In the genomic region with DNA sequence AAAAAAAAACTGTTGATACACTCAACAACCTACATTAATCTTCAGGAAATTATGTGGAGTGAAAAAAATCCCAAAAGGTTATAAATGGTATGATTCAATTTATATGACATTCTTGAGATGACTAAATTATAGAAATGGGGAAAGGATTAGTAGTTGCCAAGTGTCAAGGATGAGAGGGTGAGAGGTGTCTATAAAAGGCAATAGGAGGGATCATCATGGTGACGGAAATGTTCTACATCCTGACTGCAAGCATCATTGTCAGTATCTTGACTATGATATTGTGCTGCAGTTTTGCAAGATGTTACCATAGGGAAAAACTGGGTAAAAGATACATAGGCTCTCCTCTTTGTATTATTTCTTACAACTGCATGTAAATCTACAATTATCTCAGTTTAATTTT, we compare ENCODE assay signal across 19 cellular contexts.
DNase-seq lines count a peak whose midpoint lies in the region; ATAC-seq, FAIRE-seq and TF ChIP-seq lines count a peak whose summit lies in the region.
"Had no signal": no experiment of that assay in that cellular context is flagged by ENCODE, and none has a peak within 500 bp of the region (broad histone marks: within the 10 kb centered on the region; RNA-seq: fewer than 3 reads in every experiment).

No MANE protein-coding gene starts in this region.

- H3K27ac Mint-ChIP-seq in CD14-positive monocyte, result no peak overlapping the region
- H3K27ac Mint-ChIP-seq: CD4-positive, alpha-beta memory T cell had no signal

- H3K4me1 ChIP-seq in RWPE2 (ENCODE audit: insufficient read depth, poor library complexity, severe bottlenecking) (peaks cover 8% of the 10 kb centered on the region), gastrocnemius medialis (no peaks in the 10 kb centered on the region)

- H3K4me2 ChIP-seq in neural cell (ENCODE audit: low read length), result no peak overlapping the region

- no peaks in the 10 kb centered on the region for H3K79me2 ChIP-seq in neural cell (replicated peaks; ENCODE audit: insufficient read depth, low read length)

- in situ Hi-C loops in gastrocnemius medialis (cut with MboI; ENCODE audit: low sequenced_read_pairs in 4 of 4), result loop anchor here in 2 of 4 donors (10.0 kb wide), 1 partner anchor 165 kb away; no protein-coding TSS in a partner anchor

- no peaks in the 10 kb centered on the region for H3K36me3 Mint-ChIP-seq in CD14-positive monocyte
- H3K36me3 Mint-ChIP-seq: CD4-positive, alpha-beta memory T cell had no signal

- FAIRE-seq in H54 (lab: Jason Lieb, UNC), result peak; percentile 50
- FAIRE-seq: A204.1, HTR-8/SVneo, K562 had no signal

- peaks cover 2 to 14% (median 3%) of the 10 kb centered on the region in 3 donors for H3K27me3 Mint-ChIP-seq in CD14-positive monocyte (ENCODE audit: low read depth in 3 of 3)

- DNase-seq in H54 (ENCODE audit: insufficient read length, low spot score) (no peak), HCEC 1CT (peak; percentile 8), RWPE2 (ENCODE audit: low spot score) (no peak), CD14-positive monocyte (ENCODE audit: low spot score) (no peak), gastrocnemius medialis (no peak)
- DNase-seq: ACHN; Calu3; CD4-positive, alpha-beta memory T cell; DMS79 treated with DMSO at 0.1 percent for 48 hours; GF-D8; IMR-90 had no signal

- H3F3A ChIP-seq in neural cell (ENCODE audit: insufficient read depth, low read length, poor library complexity, severe bottlenecking), result no peaks in the 10 kb centered on the region

- H4K20me1 ChIP-seq in neural cell (ENCODE audit: insufficient read depth), result no peaks in the 10 kb centered on the region

- ATAC-seq in RWPE2 (ENCODE audit: low read depth) (peak; percentile 40; the same call in 1 of the 3 replicates), GM18505 (IDR thresholded peaks at IDR 0.05; ENCODE audit: unreplicated experiment) (no peak), gastrocnemius medialis (no peak)
- ATAC-seq: K562 had no signal

- peak; percentile 28 for TF ChIP-seq EP300 in neural cell (conservative IDR thresholded peaks at IDR 0.05; ENCODE audit: poor library complexity, severe bottlenecking)

- no peaks in the 10 kb centered on the region for H3K4me1 Mint-ChIP-seq in CD14-positive monocyte

- H3K9me3 ChIP-seq in RWPE2 (ENCODE audit: severe bottlenecking), result no peaks in the 10 kb centered on the region
- H3K9me3 ChIP-seq in neural cell (ENCODE audit: low read length), result no peaks in the 10 kb centered on the region
- H3K9me3 ChIP-seq in gastrocnemius medialis, result no peaks in the 10 kb centered on the region
- H3K9me3 ChIP-seq: HAP-1 had no signal

- no peak overlapping the region for H3K4me3 Mint-ChIP-seq in CD14-positive monocyte
- H3K4me3 Mint-ChIP-seq: CD4-positive, alpha-beta memory T cell had no signal

- H3K27me3 ChIP-seq in RWPE2 (ENCODE audit: insufficient read depth, poor library complexity, severe bottlenecking), result no peaks in the 10 kb centered on the region
- H3K27me3 ChIP-seq in neural cell (ENCODE audit: insufficient read depth, low read depth, low read length), result no peaks in the 10 kb centered on the region
- H3K27me3 ChIP-seq in gastrocnemius medialis, result no peaks in the 10 kb centered on the region

- no peak for TF ChIP-seq POLR2A in H54 (IDR thresholded peaks at IDR 0.05; ENCODE audit: low read depth, low read length)
- no peak for TF ChIP-seq POLR2A in GM18505 (IDR thresholded peaks at IDR 0.05; ENCODE audit: borderline replicate concordance, extremely low read depth, insufficient read depth, insufficient read length)
- no peak for TF ChIP-seq POLR2A in gastrocnemius medialis (IDR thresholded peaks at IDR 0.05)

- no peaks in the 10 kb centered on the region for H3K36me3 ChIP-seq in RWPE2 (ENCODE audit: low read depth)
- no peaks in the 10 kb centered on the region for H3K36me3 ChIP-seq in neural cell (ENCODE audit: insufficient read depth, low read length)
- no peaks in the 10 kb centered on the region for H3K36me3 ChIP-seq in gastrocnemius medialis
- H3K36me3 ChIP-seq: HAP-1 had no signal

- no peak overlapping the region for H3K9ac ChIP-seq in neural cell (ENCODE audit: low read length)

- TF ChIP-seq RAD21 in neural cell (conservative IDR thresholded peaks at IDR 0.05), result no peak

- TF ChIP-seq CTCF in RWPE2 (IDR thresholded peaks at IDR 0.05; ENCODE audit: poor library complexity, severe bottlenecking) (no peak), neural cell (IDR thresholded peaks at IDR 0.05; ENCODE audit: poor library complexity, severe bottlenecking) (no peak), CD14-positive monocyte (IDR thresholded peaks at IDR 0.05) (no peak), gastrocnemius medialis (IDR thresholded peaks at IDR 0.05 in 4 of 5, conservative IDR thresholded peaks at IDR 0.05 in 1 of 5) (no peak)

- H3K4me3 ChIP-seq in RWPE2 (ENCODE audit: severe bottlenecking) (no peak overlapping the region), neural cell (ENCODE audit: low read length) (no peak overlapping the region), gastrocnemius medialis (no peak overlapping the region)
- H3K4me3 ChIP-seq: HAP-1, K562 had no signal

- H3K27ac ChIP-seq in RWPE2 (ENCODE audit: poor library complexity, severe bottlenecking) (peak overlapping the region; percentile 0), neural cell (ENCODE audit: low read length) (no peak overlapping the region), gastrocnemius medialis (no peak overlapping the region)
- H3K27ac ChIP-seq: C4-2B, HL-60 had no signal

- no peaks in the 10 kb centered on the region for H3K9me3 Mint-ChIP-seq in CD14-positive monocyte
- H3K9me3 Mint-ChIP-seq: CD4-positive, alpha-beta memory T cell had no signal

- no peaks in the 10 kb centered on the region for H3K9me2 ChIP-seq in neural cell (ENCODE audit: insufficient read depth, low read length)

- intact Hi-C loops in CD14-positive monocyte (cut with micrococcal nuclease) (loop anchor here in 1 of 2 donors (10.0 kb wide), 1 partner anchor 625 kb away; no protein-coding TSS in a partner anchor), gastrocnemius medialis (cut with DNase I; ENCODE audit: low total_unique reads) (no loop called here)

- H2AFZ ChIP-seq in neural cell (ENCODE audit: low read depth, low read length), result no peak overlapping the region

TF ChIP-seq in neural cell, 6 proteins besides CTCF, POLR2A, EP300 and RAD21:
- TF ChIP-seq TAF1 (IDR thresholded peaks at IDR 0.05; ENCODE audit: low read depth) (no peak), POLR2AphosphoS5 (IDR thresholded peaks at IDR 0.05) (no peak), EZH2 (IDR thresholded peaks at IDR 0.05; ENCODE audit: borderline replicate concordance, insufficient read depth, low read length, poor library complexity, severe bottlenecking) (no peak), MXI1 (conservative IDR thresholded peaks at IDR 0.05; ENCODE audit: poor library complexity, severe bottlenecking) (no peak)
